In genomic region chr5:141636106-141636412, GRCh38 we compare ENCODE assay signal across 8 cellular contexts. TPM values are rescaled to one million over a fixed set of nuclear protein-coding genes. Genes with fewer than 3 reads are reported as not detected.
DNase-seq lines count a peak whose midpoint lies in the region; ATAC-seq, FAIRE-seq and TF ChIP-seq lines count a peak whose summit lies in the region.

No MANE protein-coding gene starts in this region.

- peak overlapping the region; percentile 41 to 91 (median 76) for H3K27ac Mint-ChIP-seq in naive B cell

- H3K4me2 ChIP-seq in KMS-11, result peak overlapping the region; percentile 77

- no peak for FAIRE-seq in D721Med (lab: Jason Lieb, UNC)

- H2AFZ ChIP-seq in KMS-11 (ENCODE audit: low read depth), result peak overlapping the region; percentile 98; the same call in 1 of the 2 replicates

- no peak for TF ChIP-seq CTCF in AG09309 (IDR thresholded peaks at IDR 0.05; ENCODE audit: control insufficient read depth, insufficient read depth, low read depth, low read length, missing control alignments)
- no peak for TF ChIP-seq CTCF in KMS-11 (conservative IDR thresholded peaks at IDR 0.05; ENCODE audit: low read depth, low read length)
- TF ChIP-seq CTCF in coronary artery (IDR thresholded peaks at IDR 0.05), result no peak
- no peak for TF ChIP-seq CTCF in D721Med (IDR thresholded peaks at IDR 0.05; ENCODE audit: insufficient read depth, missing control alignments)

- in situ Hi-C loops in G401 (cut with HindIII; ENCODE audit: low sequenced_read_pairs), result no loop called here

- peak overlapping the region; percentile 84 to 96 (median 93) for H3K4me3 Mint-ChIP-seq in naive B cell

- H3K27ac ChIP-seq in KMS-11 (no peak overlapping the region), coronary artery (peak overlapping the region; percentile 61 to 85)

- peak overlapping the region; percentile 41; the same call in 1 of the 2 replicates for H3K9ac ChIP-seq in KMS-11

- H3K4me3 ChIP-seq in AG09309 (ENCODE audit: control insufficient read depth, low read depth, low read length), result peak overlapping the region; percentile 92
- no peak overlapping the region for H3K4me3 ChIP-seq in KMS-11 (IDR thresholded peaks at IDR 0.05; ENCODE audit: insufficient read depth, low read depth, low read length)
- H3K4me3 ChIP-seq in coronary artery, result peak overlapping the region; percentile 86

- peaks cover 21% of the 10 kb centered on the region for H3K4me1 ChIP-seq in KMS-11 (ENCODE audit: low read depth, poor library complexity, severe bottlenecking)

- H3K36me3 Mint-ChIP-seq in naive B cell, result no peaks in the 10 kb centered on the region

- H4K20me1 ChIP-seq in KMS-11 (ENCODE audit: insufficient read depth), result no peaks in the 10 kb centered on the region

- no peak for ATAC-seq in naive B cell (ENCODE audit: low read depth in 2 of 2)

- no peaks in the 10 kb centered on the region for H3K27me3 ChIP-seq in KMS-11 (ENCODE audit: insufficient read depth, low read depth)

- peaks cover 27 to 40% (median 39%) of the 10 kb centered on the region in 3 donors for H3K4me1 Mint-ChIP-seq in naive B cell

- no peaks in the 10 kb centered on the region for H3K27me3 Mint-ChIP-seq in naive B cell

- no peaks in the 10 kb centered on the region for H3K36me3 ChIP-seq in KMS-11 (ENCODE audit: insufficient read depth)

- no peaks in the 10 kb centered on the region for H3K9me3 Mint-ChIP-seq in naive B cell

- DNase-seq in AG09309 (ENCODE audit: low read depth) (no peak), coronary artery (ENCODE audit: low spot score) (peak; percentile 64), naive B cell (no peak), D721Med (ENCODE audit: insufficient read length, low spot score) (no peak), G401 (ENCODE audit: low spot score) (no peak), NCI-H2107 treated with DMSO at 0.1 percent for 48 hours (lab: John Stamatoyannopoulos, UW; ENCODE audit: unreplicated experiment) (no peak), NCI-H524 treated with DMSO at 0.1 percent for 48 hours (lab: John Stamatoyannopoulos, UW) (no peak)

- peaks cover 14% of the 10 kb centered on the region for H3K79me2 ChIP-seq in KMS-11 (ENCODE audit: insufficient read depth, low read depth)

RNA-seq across cellular contexts. Expression of gene HDAC3, which starts 0.6 kb away (rescaled TPM):
- 100 to 1,000 TPM in 3 of 6 donors, 10 to 100 TPM in 3; 88.0 to 173 (median 99.5) TPM for polyA plus RNA-seq in naive B cell (ENCODE audit: low read depth in 6 of 6)
- 105 and 117 TPM in 2 replicates for total RNA-seq in G401 (2014; rRNA removed; shearing (Covaris generic))

RNA-seq across cellular contexts. Expression of gene RELL2, which starts 0.7 kb away (rescaled TPM):
- polyA plus RNA-seq in naive B cell (ENCODE audit: low read depth in 6 of 6), result 1 to 10 TPM; 1.3 to 3.8 (median 2.3) TPM
- total RNA-seq in G401 (2014; rRNA removed; shearing (Covaris generic)), result 9.9 and 21.2 TPM in 2 replicates

RNA-seq across cellular contexts. Expression of gene FCHSD1, which starts 15.2 kb away (rescaled TPM):
- 10 to 100 TPM in 2 of 6 donors, 1 to 10 TPM in 4; 4.9 to 12.1 (median 8.2) TPM for polyA plus RNA-seq in naive B cell (ENCODE audit: low read depth in 6 of 6)
- 8.8 and 17.7 TPM in 2 replicates for total RNA-seq in G401 (2014; rRNA removed; shearing (Covaris generic))

RNA-seq across cellular contexts. Expression of gene DIAPH1, which starts 17.3 kb away (rescaled TPM):
- polyA plus RNA-seq in naive B cell (ENCODE audit: low read depth in 6 of 6), result 10 to 100 TPM; 29.5 to 54.9 (median 45.9) TPM
- total RNA-seq in G401 (2014; rRNA removed; shearing (Covaris generic)), result 23.5 and 34.0 TPM in 2 replicates

RNA-seq across cellular contexts. Expression of gene ARAP3, which starts 46.0 kb away (rescaled TPM):
- polyA plus RNA-seq in naive B cell (ENCODE audit: low read depth in 6 of 6), result not detected
- total RNA-seq in G401 (2014; rRNA removed; shearing (Covaris generic)), result not detected in 2 replicates
